29 cellular contexts compared by ENCODE assay signal in genomic region chr20:10571313-10571815, GRCh38.
DNase-seq lines count a peak whose midpoint lies in the region; ATAC-seq and TF ChIP-seq lines count a peak whose summit lies in the region.
"Had no signal": no experiment of that assay in that cellular context is flagged by ENCODE, and none has a peak within 500 bp of the region (broad histone marks: within the 10 kb centered on the region; RNA-seq: fewer than 3 reads in every experiment).

No MANE protein-coding gene starts in this region.

- H3K27me3 ChIP-seq in CD4-positive, CD25-positive, alpha-beta regulatory T cell (ENCODE audit: control insufficient read depth, insufficient read depth, low read length) = no peaks in the 10 kb centered on the region
- no peaks in the 10 kb centered on the region for H3K27me3 ChIP-seq in Caco-2 (replicated peaks; ENCODE audit: control insufficient read depth, insufficient read depth, low read length)
- no peaks in the 10 kb centered on the region for H3K27me3 ChIP-seq in ascending aorta
- H3K27me3 ChIP-seq: left lung, sigmoid colon, upper lobe of left lung had no signal

- H3K27ac Mint-ChIP-seq in CD4-positive, CD25-positive, alpha-beta regulatory T cell = peak overlapping the region in 2 of 3 donors; percentile 3 to 93
- peak overlapping the region; percentile 42 for H3K27ac Mint-ChIP-seq in Caco-2 (ENCODE audit: unreplicated experiment)
- peak overlapping the region; percentile 5 for H3K27ac Mint-ChIP-seq in mesothelial cell of epicardium
- H3K27ac Mint-ChIP-seq: activated CD4-positive, alpha-beta T cell treated with anti-CD3 and anti-CD28 coated beads for 36 hours had no signal

- H3K4me1 Mint-ChIP-seq in CD4-positive, CD25-positive, alpha-beta regulatory T cell = peaks cover 7 to 22% (median 13%) of the 10 kb centered on the region in 4 donors
- H3K4me1 Mint-ChIP-seq in Caco-2 (ENCODE audit: low read depth, unreplicated experiment) = peaks cover 8% of the 10 kb centered on the region
- H3K4me1 Mint-ChIP-seq in mesothelial cell of epicardium = peaks cover 41% of the 10 kb centered on the region
- H3K4me1 Mint-ChIP-seq: naive B cell had no signal

- H3K4me3 ChIP-seq in CD4-positive, CD25-positive, alpha-beta regulatory T cell (ENCODE audit: low read depth, low read length) = no peak overlapping the region
- H3K4me3 ChIP-seq in Caco-2 (ENCODE audit: low read depth, low read length) = no peak overlapping the region
- no peak overlapping the region for H3K4me3 ChIP-seq in ascending aorta
- H3K4me3 ChIP-seq: left lung, PC-9, sigmoid colon, upper lobe of left lung had no signal

- no peak for DNase-seq in CD4-positive, CD25-positive, alpha-beta regulatory T cell
- DNase-seq in Caco-2 (no peak), ascending aorta (ENCODE audit: low spot score in 2 of 2) (no peak), mesothelial cell of epicardium (ENCODE audit: low spot score in 2 of 2, unreplicated experiment in 2 of 2) (no peak), midbrain (lab: John Stamatoyannopoulos, UW) (no peak), NCI-H446 (lab: John Stamatoyannopoulos, UW) (no peak)
- DNase-seq: activated CD4-positive, alpha-beta T cell treated with anti-CD3 and anti-CD28 coated beads for 36 hours; activated effector memory CD4-positive, alpha-beta T cell treated with anti-CD3 and anti-CD28 coated beads, Interleukin-2, amount 50 U/mL, for 16 hours; activated T-cell treated with anti-CD3 and anti-CD28 coated beads, Interleukin-2, amount 50 U/mL, for 24 hours; caudate nucleus; cortex of kidney; GOT3; KBM-7; left lung; naive B cell; NCI-H1092 treated with DMSO at 0.1 percent for 48 hours; NCI-H187; NCI-H2171 treated with DMSO at 0.1 percent for 48 hours; NCI-H526; occipital lobe; PC-9; Right ventricle myocardium superior; sigmoid colon; stimulated activated CD4-positive, alpha-beta T cell treated with anti-CD3 and anti-CD28 coated beads, Interleukin-12 subunit alpha, Interleukin-12 subunit beta, amount 100 ng/mL, for 4 hours; stimulated activated CD4-positive, alpha-beta T cell treated with anti-CD3 and anti-CD28 coated beads, Interleukin-2, amount 100 ng/mL, for 48 hours; upper lobe of left lung had no signal

- peaks cover 4% of the 10 kb centered on the region for H3K36me3 ChIP-seq in CD4-positive, CD25-positive, alpha-beta regulatory T cell (ENCODE audit: control insufficient read depth, insufficient read depth, low read length)
- H3K36me3 ChIP-seq in Caco-2 (ENCODE audit: control insufficient read depth, insufficient read depth, low read length) (peaks cover 2% of the 10 kb centered on the region; the same call in 1 of the 2 replicates), ascending aorta (no peaks in the 10 kb centered on the region)
- H3K36me3 ChIP-seq: left lung, sigmoid colon had no signal

- no peaks in the 10 kb centered on the region for H3K9me3 ChIP-seq in CD4-positive, CD25-positive, alpha-beta regulatory T cell (ENCODE audit: control insufficient read depth in 2 of 2, low read length in 2 of 2)
- H3K9me3 ChIP-seq in Caco-2 = no peaks in the 10 kb centered on the region
- H3K9me3 ChIP-seq in ascending aorta = no peaks in the 10 kb centered on the region
- H3K9me3 ChIP-seq: left lung, sigmoid colon, upper lobe of left lung had no signal

- peaks cover 7% of the 10 kb centered on the region for H3K4me1 ChIP-seq in CD4-positive, CD25-positive, alpha-beta regulatory T cell (ENCODE audit: control insufficient read depth, insufficient read depth, low read length, poor library complexity, severe bottlenecking)
- H3K4me1 ChIP-seq in Caco-2 (peaks cover 18% of the 10 kb centered on the region), ascending aorta (peaks cover 4 to 30% of the 10 kb centered on the region in 2 donors)
- H3K4me1 ChIP-seq: sigmoid colon had no signal

- BruUV-seq in Caco-2 (replicated peaks; lab: Mats Ljungman, UMichigan) = no TSS peak

- no peak overlapping the region for H3K27ac ChIP-seq in CD4-positive, CD25-positive, alpha-beta regulatory T cell (ENCODE audit: insufficient read depth, low read length, poor library complexity, severe bottlenecking)
- peak overlapping the region; percentile 67 to 80 for H3K27ac ChIP-seq in ascending aorta
- H3K27ac ChIP-seq: left lung, PC-9, sigmoid colon, upper lobe of left lung had no signal

- no peak for ATAC-seq in CD4-positive, CD25-positive, alpha-beta regulatory T cell (ENCODE audit: low read depth in 2 of 2)
- ATAC-seq in GM18517 (IDR thresholded peaks at IDR 0.05; ENCODE audit: unreplicated experiment) = no peak
- no peak for ATAC-seq in GM21526 (IDR thresholded peaks at IDR 0.05; ENCODE audit: low FRiP score, unreplicated experiment)
- ATAC-seq: activated CD4-positive, alpha-beta T cell treated with anti-CD3 and anti-CD28 coated beads for 36 hours; esophagus mucosa; left lung had no signal

- H3K27me3 Mint-ChIP-seq in CD4-positive, CD25-positive, alpha-beta regulatory T cell = no peaks in the 10 kb centered on the region
- H3K27me3 Mint-ChIP-seq in Caco-2 (ENCODE audit: insufficient read depth, unreplicated experiment) (no peaks in the 10 kb centered on the region), mesothelial cell of epicardium (ENCODE audit: low read depth) (no peaks in the 10 kb centered on the region)
- H3K27me3 Mint-ChIP-seq: activated CD4-positive, alpha-beta T cell treated with anti-CD3 and anti-CD28 coated beads for 36 hours; activated T-cell treated with anti-CD3 and anti-CD28 coated beads, Interleukin-2, amount 50 U/mL, for 24 hours; naive B cell had no signal

- H3K4me3 Mint-ChIP-seq in CD4-positive, CD25-positive, alpha-beta regulatory T cell = no peak overlapping the region
- H3K4me3 Mint-ChIP-seq in Caco-2 (ENCODE audit: unreplicated experiment) (no peak overlapping the region), mesothelial cell of epicardium (no peak overlapping the region)
- H3K4me3 Mint-ChIP-seq: activated CD4-positive, alpha-beta T cell treated with anti-CD3 and anti-CD28 coated beads for 36 hours; activated T-cell treated with anti-CD3 and anti-CD28 coated beads, Interleukin-2, amount 50 U/mL, for 24 hours; naive B cell had no signal

- peaks cover 46% of the 10 kb centered on the region for H3K36me3 Mint-ChIP-seq in CD4-positive, CD25-positive, alpha-beta regulatory T cell
- H3K36me3 Mint-ChIP-seq in Caco-2 (ENCODE audit: insufficient read depth, unreplicated experiment) = no peaks in the 10 kb centered on the region
- peaks cover 8% of the 10 kb centered on the region for H3K36me3 Mint-ChIP-seq in mesothelial cell of epicardium

- TF ChIP-seq CTCF in Caco-2 (IDR thresholded peaks at IDR 0.05; ENCODE audit: insufficient read depth in 1 of 2, low read depth in 1 of 2, low read length in 1 of 2, severe bottlenecking in 1 of 2, unreplicated experiment in 1 of 2) (no peak), ascending aorta (IDR thresholded peaks at IDR 0.05) (no peak), mesothelial cell of epicardium (IDR thresholded peaks at IDR 0.05; ENCODE audit: unreplicated experiment) (no peak)

- CTCF ChIA-PET in Caco-2 (lab: Charles Lee) = no interaction called here

- POLR2A ChIA-PET in Caco-2 (lab: Charles Lee) = no interaction called here

- intact Hi-C loops in Caco-2 (cut with micrococcal nuclease; ENCODE audit: unreplicated experiment) (no loop called here), ascending aorta (cut with DNase I) (no loop called here)

- H3K9me3 Mint-ChIP-seq in CD4-positive, CD25-positive, alpha-beta regulatory T cell = no peaks in the 10 kb centered on the region
- H3K9me3 Mint-ChIP-seq in Caco-2 (ENCODE audit: unreplicated experiment) (no peaks in the 10 kb centered on the region), mesothelial cell of epicardium (peaks cover 4% of the 10 kb centered on the region)
- H3K9me3 Mint-ChIP-seq: activated T-cell treated with anti-CD3 and anti-CD28 coated beads, Interleukin-2, amount 50 U/mL, for 24 hours; naive B cell had no signal
